ENCODE assay signal across 19 cellular contexts in the genomic region with DNA sequence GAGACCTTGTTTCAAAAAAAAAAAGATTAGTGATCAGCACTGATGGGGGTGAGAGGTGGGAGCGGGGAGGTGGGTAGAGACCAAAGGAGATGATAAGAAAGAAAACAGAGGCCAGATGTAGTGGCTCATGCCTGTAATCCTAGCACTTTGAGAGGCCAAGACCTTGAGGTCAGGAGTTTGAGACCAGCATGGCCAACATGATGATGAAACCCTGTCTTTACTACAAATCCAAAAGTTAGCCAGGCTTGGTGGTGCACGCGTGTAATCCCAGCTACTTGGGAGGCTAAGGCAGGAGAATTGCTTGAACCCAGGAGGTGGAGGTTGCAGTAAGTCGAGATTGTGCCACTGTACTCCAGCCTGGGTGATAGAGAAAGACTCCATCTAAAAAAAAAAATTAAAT. TPM values are rescaled to one million over a fixed set of nuclear protein-coding genes. Genes with fewer than 3 reads are reported as not detected.
A peak's percentile ranks its signal among the peaks of the same experiment; 100 is the strongest.
DNase-seq lines count a peak whose midpoint lies in the region; FAIRE-seq and TF ChIP-seq lines count a peak whose summit lies in the region.
"Had no signal": no experiment of that assay in that cellular context is flagged by ENCODE, and none has a peak within 500 bp of the region (broad histone marks: within the 10 kb centered on the region; RNA-seq: fewer than 3 reads in every experiment).

No MANE protein-coding gene starts in this region.

- H3K27ac Mint-ChIP-seq in Caco-2 (ENCODE audit: unreplicated experiment) = peak overlapping the region; percentile 64
- H3K27ac Mint-ChIP-seq in progenitor cell of endocrine pancreas = no peak overlapping the region
- H3K27ac Mint-ChIP-seq: CD8-positive, alpha-beta T cell; HFFc6; IgD-negative memory B cell had no signal

- H3K27me3 ChIP-seq in Caco-2 (replicated peaks; ENCODE audit: control insufficient read depth, insufficient read depth, low read length) (no peaks in the 10 kb centered on the region), Karpas-422 (ENCODE audit: low read length) (no peaks in the 10 kb centered on the region)

- H3K36me3 Mint-ChIP-seq in Caco-2 (ENCODE audit: insufficient read depth, unreplicated experiment) (peaks cover 18% of the 10 kb centered on the region), progenitor cell of endocrine pancreas (ENCODE audit: insufficient read depth) (no peaks in the 10 kb centered on the region)
- H3K36me3 Mint-ChIP-seq: CD8-positive, alpha-beta T cell; IgD-negative memory B cell had no signal

- DNase-seq in Caco-2 = no peak
- no peak for DNase-seq in epithelial cell of prostate (ENCODE audit: low read depth, low spot score)
- DNase-seq in SIG-M5 (lab: John Stamatoyannopoulos, UW) = no peak
- no peak for DNase-seq in Karpas-422
- DNase-seq in GM12892 (ENCODE audit: insufficient read length) = no peak
- no peak for DNase-seq in progenitor cell of endocrine pancreas (ENCODE audit: low spot score, unreplicated experiment)
- DNase-seq: AML-193; CD8-positive, alpha-beta T cell; GOT3; HFFc6; KG1 had no signal

- BruUV-seq in Caco-2 (replicated peaks; lab: Mats Ljungman, UMichigan) = no TSS peak

- TF ChIP-seq CTCF in Caco-2 (IDR thresholded peaks at IDR 0.05; ENCODE audit: insufficient read depth in 1 of 2, low read depth in 1 of 2, low read length in 1 of 2, severe bottlenecking in 1 of 2, unreplicated experiment in 1 of 2) = no peak
- TF ChIP-seq CTCF in VCaP (conservative IDR thresholded peaks at IDR 0.05) = no peak
- TF ChIP-seq CTCF in progenitor cell of endocrine pancreas (IDR thresholded peaks at IDR 0.05; ENCODE audit: unreplicated experiment) = no peak

- H3K9me3 Mint-ChIP-seq in Caco-2 (ENCODE audit: unreplicated experiment) = peaks cover 9% of the 10 kb centered on the region
- peaks cover 4% of the 10 kb centered on the region for H3K9me3 Mint-ChIP-seq in progenitor cell of endocrine pancreas (ENCODE audit: low read depth)
- H3K9me3 Mint-ChIP-seq: CD8-positive, alpha-beta T cell; HFFc6; IgD-negative memory B cell had no signal

- peaks cover 32% of the 10 kb centered on the region for H3K4me1 Mint-ChIP-seq in Caco-2 (ENCODE audit: low read depth, unreplicated experiment)
- H3K4me1 Mint-ChIP-seq in progenitor cell of endocrine pancreas (ENCODE audit: low read depth) = peaks cover 12% of the 10 kb centered on the region

- CTCF ChIA-PET in Caco-2 (lab: Charles Lee) = interaction anchor here (0.6 kb wide), 1 partner anchor 146 kb away, joined by 6 read pairs; no protein-coding TSS in a partner anchor

- no peaks in the 10 kb centered on the region for H3K27me3 Mint-ChIP-seq in Caco-2 (ENCODE audit: insufficient read depth, unreplicated experiment)
- H3K27me3 Mint-ChIP-seq in progenitor cell of endocrine pancreas = no peaks in the 10 kb centered on the region
- H3K27me3 Mint-ChIP-seq: IgD-negative memory B cell had no signal

- H3K27ac ChIP-seq in VCaP = peak overlapping the region; percentile 40; the same call in 1 of the 2 replicates
- H3K27ac ChIP-seq in epithelial cell of prostate = peak overlapping the region; percentile 20
- no peak overlapping the region for H3K27ac ChIP-seq in Karpas-422 (ENCODE audit: low read length)

- H3K4me1 ChIP-seq in Caco-2 (peaks cover 56% of the 10 kb centered on the region), Karpas-422 (ENCODE audit: low read length) (peaks cover 56% of the 10 kb centered on the region)

- H3K79me2 ChIP-seq in Karpas-422 (ENCODE audit: low read length) = no peaks in the 10 kb centered on the region

- H3K9ac ChIP-seq in Karpas-422 (ENCODE audit: low read length) = no peak overlapping the region

- no peak for FAIRE-seq in GM12892 (lab: Jason Lieb, UNC)
- FAIRE-seq: A204.1, D721Med, G401.6, GM12891, GM18507, HTR-8/SVneo had no signal

- H3K4me3 Mint-ChIP-seq in Caco-2 (ENCODE audit: unreplicated experiment) (no peak overlapping the region), progenitor cell of endocrine pancreas (ENCODE audit: low read depth) (no peak overlapping the region)
- H3K4me3 Mint-ChIP-seq: CD8-positive, alpha-beta T cell; HFFc6; IgD-negative memory B cell had no signal

- H4K20me1 ChIP-seq in Karpas-422 (ENCODE audit: insufficient read depth, low read depth, low read length) = peaks cover 15% of the 10 kb centered on the region; the same call in 1 of the 2 replicates

- H3K4me2 ChIP-seq in Karpas-422 (ENCODE audit: low read depth, low read length, poor library complexity, severe bottlenecking) = no peak overlapping the region

- H3K36me3 ChIP-seq in Caco-2 (ENCODE audit: control insufficient read depth, insufficient read depth, low read length) (no peaks in the 10 kb centered on the region), Karpas-422 (ENCODE audit: insufficient read depth, low read length) (peaks cover 5% of the 10 kb centered on the region; the same call in 1 of the 2 replicates)

- no peaks in the 10 kb centered on the region for H3K9me2 ChIP-seq in Karpas-422 (replicated peaks; ENCODE audit: insufficient read depth, low read length)

- no peak overlapping the region for H2AFZ ChIP-seq in Karpas-422 (ENCODE audit: low read length)

- H3K9me3 ChIP-seq in Caco-2 (peaks cover 11% of the 10 kb centered on the region), Karpas-422 (ENCODE audit: low read length) (no peaks in the 10 kb centered on the region)

- intact Hi-C loops in Caco-2 (cut with micrococcal nuclease; ENCODE audit: unreplicated experiment) = no loop called here

- POLR2A ChIA-PET in Caco-2 (lab: Charles Lee) = no interaction called here

- no peak overlapping the region for H3K4me3 ChIP-seq in Caco-2 (ENCODE audit: low read depth, low read length)
- no peak overlapping the region for H3K4me3 ChIP-seq in Karpas-422 (ENCODE audit: low read length)

- no peak for TF ChIP-seq POLR2A in GM12892 (IDR thresholded peaks at IDR 0.05; ENCODE audit: low read depth, low read length)

RNA-seq across cellular contexts. Expression of gene SLC35F6, which starts 9.5 kb away (rescaled TPM):
- total RNA-seq in Caco-2 (2022) (44.1 and 45.7 TPM in 2 replicates), progenitor cell of endocrine pancreas (19.2 and 19.9 TPM in 2 replicates)
- total RNA-seq in Karpas-422 (2014; rRNA removed; shearing (Covaris generic); ENCODE audit: low replicate concordance) = 13.8 and 13.9 TPM in 2 replicates
- polyA plus RNA-seq in GM12892 (2012; ENCODE audit: missing spikeins) = 2.2 TPM

RNA-seq across cellular contexts. Expression of gene CENPA, which starts 31.3 kb away (rescaled TPM):
- 38.4 and 39.9 TPM in 2 replicates for total RNA-seq in Caco-2 (2022)
- 10.0 and 21.1 TPM in 2 replicates for total RNA-seq in Karpas-422 (2014; rRNA removed; shearing (Covaris generic); ENCODE audit: low replicate concordance)
- 17.0 TPM for polyA plus RNA-seq in GM12892 (2012; ENCODE audit: missing spikeins)
- 10.5 and 10.7 TPM in 2 replicates for total RNA-seq in progenitor cell of endocrine pancreas
- polyA plus RNA-seq: IgD-negative memory B cell had no signal
